ENCODE assay signal across 18 cellular contexts in the genomic region with DNA sequence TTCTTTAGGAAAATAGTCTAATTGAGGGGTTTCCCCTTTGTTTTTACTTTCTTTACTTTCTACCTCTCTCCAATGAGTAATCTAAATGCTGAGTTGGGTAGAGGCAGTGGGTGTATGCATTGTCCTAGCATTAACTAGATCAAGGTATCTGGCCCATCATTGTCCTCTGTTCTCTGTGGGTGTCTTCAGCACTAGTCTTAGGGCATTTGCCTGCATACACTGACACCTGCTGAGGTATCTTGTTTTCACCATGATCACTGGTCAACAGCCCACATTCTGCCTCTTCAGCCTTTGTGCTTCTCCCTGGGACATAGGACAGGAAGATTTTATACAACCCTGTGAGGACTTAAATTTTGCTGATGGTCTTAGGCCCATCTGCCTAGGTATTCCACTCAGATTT.
"Had no signal": no experiment of that assay in that cellular context is flagged by ENCODE, and none has a peak within 500 bp of the region (broad histone marks: within the 10 kb centered on the region; RNA-seq: fewer than 3 reads in every experiment).

No MANE protein-coding gene starts in this region.

- H3K4me3 Mint-ChIP-seq: naive thymus-derived CD8-positive, alpha-beta T cell; type B pancreatic cell had no signal

- H3K4me1 Mint-ChIP-seq: naive thymus-derived CD8-positive, alpha-beta T cell had no signal

- H3K36me3 Mint-ChIP-seq: naive thymus-derived CD8-positive, alpha-beta T cell; type B pancreatic cell had no signal

- H3K9me3 Mint-ChIP-seq: type B pancreatic cell had no signal

- H3K27ac Mint-ChIP-seq: naive thymus-derived CD8-positive, alpha-beta T cell; type B pancreatic cell had no signal

- H3K27me3 Mint-ChIP-seq: type B pancreatic cell had no signal

- H3K36me3 ChIP-seq: heart right ventricle, spleen had no signal

- H3K4me3 ChIP-seq: dorsolateral prefrontal cortex, heart right ventricle, mucosa of descending colon, spleen had no signal

- ATAC-seq: esophagus mucosa; heart right ventricle; left colon; left ventricle myocardium superior; mucosa of descending colon; naive thymus-derived CD8-positive, alpha-beta T cell; sciatic nerve had no signal

- H3K27ac ChIP-seq: dorsolateral prefrontal cortex, heart right ventricle, spleen had no signal

- DNase-seq: cortex of kidney; dorsolateral prefrontal cortex; effector CD8-positive, alpha-beta T cell; heart right ventricle; hypothalamus; left colon; left ventricle myocardium superior; mucosa of descending colon; naive thymus-derived CD8-positive, alpha-beta T cell; posterior cingulate gyrus; spleen; stimulated activated CD4-positive, alpha-beta T cell treated with anti-CD3 and anti-CD28 coated beads, Interleukin-15, amount 100 ng/mL, for 24 hours; stimulated activated CD4-positive, alpha-beta T cell treated with anti-CD3 and anti-CD28 coated beads, Interleukin-1b, Interleukin-23, amount 100 ng/mL, for 48 hours; stimulated activated CD4-positive, alpha-beta T cell treated with anti-CD3 and anti-CD28 coated beads, Interleukin-4, amount 100 ng/mL, for 4 hours; stimulated activated naive CD4-positive, alpha-beta T cell had no signal

- H3K4me1 ChIP-seq: heart right ventricle, spleen had no signal

- H3K9me3 ChIP-seq: mucosa of descending colon had no signal

- H3K27me3 ChIP-seq: dorsolateral prefrontal cortex, heart right ventricle, spleen had no signal
